17 cellular contexts compared by ENCODE assay signal in the genomic region with DNA sequence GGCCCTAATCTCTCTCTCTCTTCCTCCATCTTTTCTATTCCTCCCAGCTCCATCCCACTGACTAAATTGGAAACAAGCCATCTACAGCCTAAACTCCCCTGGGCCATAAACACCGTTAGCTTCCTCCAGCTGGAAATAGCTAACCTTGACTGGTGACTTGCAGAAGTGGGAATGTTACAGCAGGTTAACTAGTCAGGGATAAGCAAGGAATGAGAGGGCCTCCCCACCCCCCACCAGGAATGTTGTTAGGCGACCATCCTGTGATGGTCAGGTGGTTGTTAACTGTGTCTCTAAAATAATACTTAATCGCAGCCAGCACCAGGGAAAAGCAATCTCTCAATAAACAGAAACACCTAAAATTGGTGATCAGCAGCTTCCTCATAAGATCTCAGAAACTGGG.
"Had no signal": no experiment of that assay in that cellular context is flagged by ENCODE, and none has a peak within 500 bp of the region (broad histone marks: within the 10 kb centered on the region; RNA-seq: fewer than 3 reads in every experiment).

No MANE protein-coding gene starts in this region.

- H3K9me3 Mint-ChIP-seq: activated B cell treated with CpG ODN at 0.5 μM for 24 hours; activated naive CD4-positive, alpha-beta T cell treated with anti-CD3 and anti-CD28 coated beads, Interleukin-2, amount 50 U/mL, for 72 hours; activated T-cell treated with anti-CD3 and anti-CD28 coated beads, Interleukin-2, amount 50 U/mL, for 72 hours; immature natural killer cell; nephron progenitor cell; T-helper 2 cell treated with Interferon-gamma antibody and Interleukin-4, amounts not matched to agents 5 μg/mL and 100 μg/mL, for 36 hours had no signal

- H3K27me3 Mint-ChIP-seq: activated B cell treated with CpG ODN at 0.5 μM for 24 hours had no signal

- H3K4me1 Mint-ChIP-seq: activated B cell treated with CpG ODN at 0.5 μM for 24 hours, immature natural killer cell had no signal

- H3K4me3 ChIP-seq: cardiac muscle cell, lower lobe of right lung, upper lobe of right lung had no signal

- DNase-seq: activated B cell treated with CpG ODN at 0.5 μM for 24 hours; activated CD4-positive, alpha-beta T cell treated with anti-CD3 and anti-CD28 coated beads for 48 hours; activated gamma-delta T cell treated with Interleukin-2 at 50 U/mL for 16 hours; activated T-cell treated with anti-CD3 and anti-CD28 coated beads, Interleukin-2, amount 50 U/mL, for 72 hours; amniotic stem cell; foreskin melanocyte; immature natural killer cell; lower lobe of right lung; midbrain; nephron progenitor cell; nucleus accumbens; posterior cingulate gyrus; stimulated activated naive CD4-positive, alpha-beta T cell; upper lobe of right lung had no signal

- H3K27ac ChIP-seq: lower lobe of right lung, upper lobe of right lung had no signal

- H3K4me3 Mint-ChIP-seq: activated B cell treated with CpG ODN at 0.5 μM for 24 hours; activated T-cell treated with anti-CD3 and anti-CD28 coated beads, Interleukin-2, amount 50 U/mL, for 72 hours; immature natural killer cell; nephron progenitor cell; T-helper 2 cell treated with Interferon-gamma antibody and Interleukin-4, amounts not matched to agents 5 μg/mL and 100 μg/mL, for 36 hours had no signal

- H3K27ac Mint-ChIP-seq: activated B cell treated with CpG ODN at 0.5 μM for 24 hours; activated T-cell treated with anti-CD3 and anti-CD28 coated beads, Interleukin-2, amount 50 U/mL, for 72 hours; immature natural killer cell; nephron progenitor cell; T-helper 2 cell treated with Interferon-gamma antibody and Interleukin-4, amounts not matched to agents 5 μg/mL and 100 μg/mL, for 36 hours had no signal

- ATAC-seq: activated naive CD4-positive, alpha-beta T cell treated with anti-CD3 and anti-CD28 coated beads, Interleukin-2, amount 50 U/mL, for 72 hours; activated T-cell treated with anti-CD3 and anti-CD28 coated beads, Interleukin-2, amount 50 U/mL, for 72 hours; lower lobe of right lung; upper lobe of right lung had no signal

- H3K27me3 ChIP-seq: cardiac muscle cell, upper lobe of right lung had no signal

- H3K4me1 ChIP-seq: lower lobe of right lung, upper lobe of right lung had no signal
